Comparison of ENCODE assay signal across 8 cellular contexts in the genomic region with DNA sequence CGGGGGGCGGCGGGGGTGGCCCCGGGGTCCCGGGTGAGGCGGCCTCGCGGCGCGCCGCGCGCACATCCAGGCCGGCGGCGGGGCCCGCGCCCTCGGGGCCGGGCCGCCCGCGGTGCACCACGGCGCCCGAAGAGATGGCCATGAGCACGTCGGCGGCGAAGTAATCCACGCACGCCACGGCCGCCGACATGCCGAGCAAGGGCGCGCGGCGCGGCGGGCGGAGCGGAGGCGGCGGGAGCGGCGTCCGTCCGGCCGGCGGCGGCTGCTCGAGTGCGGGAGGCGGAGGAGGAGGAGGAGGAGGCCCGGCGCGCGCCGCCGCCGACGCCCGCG. TPM values are rescaled to one million over a fixed set of nuclear protein-coding genes. Genes with fewer than 3 reads are reported as not detected.
DNase-seq lines count a peak whose midpoint lies in the region; ATAC-seq and TF ChIP-seq lines count a peak whose summit lies in the region.

Gene KLF16, minus strand, starts transcription at position 272 of the 330 bp plus-strand sequence. Its CDS starts 82 bp downstream, at position 190.

- ATAC-seq in GM19397 (IDR thresholded peaks at IDR 0.05; ENCODE audit: unreplicated experiment): no peak
- no peak for ATAC-seq in HG03439 (IDR thresholded peaks at IDR 0.05; ENCODE audit: unreplicated experiment)

- no peaks in the 10 kb centered on the region for H3K36me3 Mint-ChIP-seq in osteocyte (ENCODE audit: unreplicated experiment)

- in situ Hi-C loops in GM18951 (cut with MboI; ENCODE audit: low sequenced_read_pairs, unreplicated experiment): no loop called here

- peaks cover 24% of the 10 kb centered on the region for H3K27me3 ChIP-seq in NT2/D1 (ENCODE audit: insufficient read depth, insufficient read length)

- peak within 1 kb of the TSS; percentile 95 for H3K9ac ChIP-seq in NT2/D1 (ENCODE audit: insufficient read length, low read depth)

- peak within 1 kb of the TSS; percentile 86 for H3K27ac Mint-ChIP-seq in osteocyte (ENCODE audit: unreplicated experiment)

- H3K4me1 ChIP-seq in NT2/D1 (ENCODE audit: insufficient read depth, insufficient read length): peaks cover 16% of the 10 kb centered on the region

- no peak for TF ChIP-seq CTCF in osteocyte (IDR thresholded peaks at IDR 0.05)

- peak within 1 kb of the TSS; percentile 81 for H3K27ac ChIP-seq in epithelial cell of prostate

- DNase-seq in NT2/D1 (ENCODE audit: low read depth, low spot score) (no peak), epithelial cell of prostate (ENCODE audit: low read depth, low spot score) (no peak), osteocyte (ENCODE audit: extremely low spot score, unreplicated experiment) (no peak), Ammon's horn (ENCODE audit: low spot score) (no peak), CD1c-positive myeloid dendritic cell (ENCODE audit: extremely low spot score) (no peak)

- H3K9me3 Mint-ChIP-seq in osteocyte (ENCODE audit: unreplicated experiment): no peaks in the 10 kb centered on the region

- no peaks in the 10 kb centered on the region for H3K27me3 Mint-ChIP-seq in osteocyte (ENCODE audit: unreplicated experiment)

- H3K4me3 ChIP-seq in NT2/D1 (ENCODE audit: insufficient read length, low read depth): peak within 1 kb of the TSS; percentile 84

- H3K4me1 Mint-ChIP-seq in osteocyte (ENCODE audit: unreplicated experiment): peaks cover 38% of the 10 kb centered on the region

- peaks cover 7% of the 10 kb centered on the region; the same call in 1 of the 2 replicates for H3K9me3 ChIP-seq in NT2/D1 (ENCODE audit: insufficient read depth, low read length)

- H3K4me3 Mint-ChIP-seq in osteocyte (ENCODE audit: unreplicated experiment): peak within 1 kb of the TSS; percentile 90

- peaks cover 6% of the 10 kb centered on the region for H3K36me3 ChIP-seq in NT2/D1 (ENCODE audit: insufficient read depth, insufficient read length, low read length)

- peak; percentile 71 for TF ChIP-seq POLR2A in GM18951 (IDR thresholded peaks at IDR 0.05; ENCODE audit: extremely low read depth, insufficient read depth, insufficient read length)

RNA-seq across cellular contexts. Expression of gene KLF16, which starts in this region (rescaled TPM):
- 25.1 and 26.3 TPM in 2 replicates for total RNA-seq in osteocyte
